In genomic region chr4:951594-952468, GRCh38 we compare ENCODE assay signal across 26 cellular contexts. TPM values are rescaled to one million over a fixed set of nuclear protein-coding genes. Genes with fewer than 3 reads are reported as not detected.
DNase-seq lines count a peak whose midpoint lies in the region; ATAC-seq and TF ChIP-seq lines count a peak whose summit lies in the region.
"Had no signal": no experiment of that assay in that cellular context is flagged by ENCODE, and none has a peak within 500 bp of the region (broad histone marks: within the 10 kb centered on the region; RNA-seq: fewer than 3 reads in every experiment).

No MANE protein-coding gene starts in this region.

- WGBS in SK-N-SH (ENCODE audit: low lambda C conversion rate): 86% methylated on average over 9 of the region's 23 CpGs

- intact Hi-C loops in sciatic nerve (cut with DNase I): no loop called here
- intact Hi-C loops in A673 (cut with micrococcal nuclease; ENCODE audit: unreplicated experiment): no loop called here

- H3K4me3 ChIP-seq in SK-N-SH (ENCODE audit: low read depth in 2 of 2, low read length in 1 of 2) (no peak overlapping the region), H7 (ENCODE audit: insufficient read depth, low read depth, low read length) (no peak overlapping the region), A673 (ENCODE audit: low read depth, low read length, poor library complexity, severe bottlenecking) (no peak overlapping the region)
- H3K4me3 ChIP-seq: esophagus squamous epithelium, gastrocnemius medialis, left ventricle myocardium inferior, ovary, SJSA1 had no signal

- no peaks in the 10 kb centered on the region for H3F3A ChIP-seq in SK-N-SH (replicated peaks; ENCODE audit: insufficient read depth)

- no peak overlapping the region for H2AFZ ChIP-seq in SK-N-SH (ENCODE audit: low read depth)

- H3K4me1 ChIP-seq in SK-N-SH (ENCODE audit: control insufficient read depth in 1 of 2, insufficient read depth in 2 of 2, low read depth in 1 of 2, low read length in 1 of 2) (no peaks in the 10 kb centered on the region), A673 (ENCODE audit: insufficient read depth, low read length, poor library complexity, severe bottlenecking) (no peaks in the 10 kb centered on the region)
- H3K4me1 ChIP-seq: gastrocnemius medialis, SJSA1 had no signal

- ATAC-seq in SK-N-SH treated with all-trans-retinoic acid at 6 μM for 48 hours: no peak
- no peak for ATAC-seq in sciatic nerve
- ATAC-seq in HG03159 (IDR thresholded peaks at IDR 0.05; ENCODE audit: unreplicated experiment): no peak
- ATAC-seq: activated CD8-positive, alpha-beta T cell treated with anti-CD3 and anti-CD28 coated beads, Interleukin-2, amount 10 ng/mL, durations not matched to agents 7 days and 5 days; natural killer cell treated with Interleukin-12 subunit alpha and Interleukin-12 subunit beta and Interleukin-15 and Interleukin-18, amount 100 ng/mL, for 72 hours had no signal

- H3K36me3 ChIP-seq in SK-N-SH (replicated peaks in 1 of 2; ENCODE audit: control insufficient read depth in 1 of 2, insufficient read depth in 2 of 2, low read length in 1 of 2) (no peaks in the 10 kb centered on the region), H7 (replicated peaks; ENCODE audit: control insufficient read depth, insufficient read depth, low read length) (no peaks in the 10 kb centered on the region), A673 (ENCODE audit: insufficient read depth, low read length, poor library complexity, severe bottlenecking) (no peaks in the 10 kb centered on the region)
- H3K36me3 ChIP-seq: ovary, SJSA1 had no signal

- CTCF ChIA-PET in SK-N-SH (lab: Yijun Ruan, JAX) (no interaction called here), A673 (lab: Charles Lee) (no interaction called here)

- POLR2A ChIA-PET in SK-N-SH (lab: Yijun Ruan, JAX): no interaction called here
- POLR2A ChIA-PET in A673 (lab: Charles Lee; ENCODE audit: low non-redundant PET): no interaction called here

- no peak for TF ChIP-seq RAD21 in SK-N-SH (IDR thresholded peaks at IDR 0.05; ENCODE audit: low read length)

- no peaks in the 10 kb centered on the region for H4K20me1 ChIP-seq in SK-N-SH (ENCODE audit: insufficient read depth)

- no peaks in the 10 kb centered on the region for H3K79me2 ChIP-seq in SK-N-SH (ENCODE audit: insufficient read depth)

- no peak overlapping the region for H3K9ac ChIP-seq in SK-N-SH
- H3K9ac ChIP-seq: KMS-11 had no signal

- no peak for TF ChIP-seq EP300 in SK-N-SH (IDR thresholded peaks at IDR 0.05; ENCODE audit: borderline replicate concordance in 1 of 2, low read depth in 1 of 2, low read length in 1 of 2)

- no peaks in the 10 kb centered on the region for H3K9me3 ChIP-seq in SK-N-SH
- no peaks in the 10 kb centered on the region for H3K9me3 ChIP-seq in A673 (ENCODE audit: low read depth, low read length, poor library complexity, severe bottlenecking)
- H3K9me3 ChIP-seq: esophagus squamous epithelium, gastrocnemius medialis, left ventricle myocardium inferior, ovary, SJSA1 had no signal

- TF ChIP-seq CTCF in SK-N-SH (IDR thresholded peaks at IDR 0.05) (no peak), A673 (conservative IDR thresholded peaks at IDR 0.05; ENCODE audit: low read depth, low read length) (no peak)

- no peak overlapping the region for H3K27ac ChIP-seq in SK-N-SH (ENCODE audit: low read depth in 2 of 2, low read length in 1 of 2)
- H3K27ac ChIP-seq in A673 (ENCODE audit: low read depth, low read length, poor library complexity, severe bottlenecking): no peak overlapping the region
- H3K27ac ChIP-seq: 22Rv1, esophagus squamous epithelium, gastrocnemius medialis, KMS-11, left ventricle myocardium inferior, ovary, SJSA1 had no signal

- no peak overlapping the region for H3K4me2 ChIP-seq in SK-N-SH
- H3K4me2 ChIP-seq: KMS-11 had no signal

- BruUV-seq in A673 (replicated peaks; lab: Mats Ljungman, UMichigan): no TSS peak

- H3K9me2 ChIP-seq in SK-N-SH: no peaks in the 10 kb centered on the region

- DNase-seq in SK-N-SH (peak; percentile 33), H7 (peak; percentile 49), islet precursor cell (peak; percentile 47), sciatic nerve (ENCODE audit: low spot score) (peak; percentile 45), A673 (ENCODE audit: low spot score) (no peak)
- DNase-seq in effector CD4-positive, alpha-beta T cell: no peak
- DNase-seq: activated CD8-positive, alpha-beta T cell treated with anti-CD3 and anti-CD28 coated beads, Interleukin-2, amount 10 ng/mL, durations not matched to agents 7 days and 5 days; cortex of kidney; esophagus squamous epithelium; hippocampal formation; immature natural killer cell; left ventricle myocardium inferior; midbrain; NCI-H1417; NCI-H2081; NCI-H226; NCI-H69; ovary; retina had no signal

- H3K27me3 ChIP-seq in SK-N-SH (ENCODE audit: insufficient read depth) (no peaks in the 10 kb centered on the region), H7 (ENCODE audit: control insufficient read depth, insufficient read depth, low read length) (no peaks in the 10 kb centered on the region), A673 (replicated peaks; ENCODE audit: insufficient read depth, low read depth, low read length, poor library complexity) (no peaks in the 10 kb centered on the region)
- H3K27me3 ChIP-seq: esophagus squamous epithelium, gastrocnemius medialis, ovary, SJSA1 had no signal

TF ChIP-seq in SK-N-SH, 30 proteins besides CTCF, POLR2A, EP300 and RAD21 (continues in another document):
- no peak for TF ChIP-seq IRF3 (IDR thresholded peaks at IDR 0.05; ENCODE audit: low read depth, low read length)
- TF ChIP-seq TCF12 (IDR thresholded peaks at IDR 0.05): no peak
- no peak for TF ChIP-seq GABPA (IDR thresholded peaks at IDR 0.05; ENCODE audit: low read depth)
- TF ChIP-seq RFX5 (IDR thresholded peaks at IDR 0.05; ENCODE audit: low read length): no peak
- TF ChIP-seq GATA2 (CRISPR knock-in tag; IDR thresholded peaks at IDR 0.05): no peak
- no peak for TF ChIP-seq RCOR1 (IDR thresholded peaks at IDR 0.05; ENCODE audit: low read length)
- TF ChIP-seq TAF1 (IDR thresholded peaks at IDR 0.05; ENCODE audit: borderline replicate concordance, low read depth, low read length): no peak

TF ChIP-seq in SK-N-SH treated with all-trans-retinoic acid at 6 μM for 48 hours, 23 proteins besides CTCF, POLR2A, EP300 and RAD21 (continues in another document):
- TF ChIP-seq ESRRG (CRISPR knock-in tag; IDR thresholded peaks at IDR 0.05) (no peak), TCF4 (CRISPR knock-in tag; IDR thresholded peaks at IDR 0.05; ENCODE audit: borderline replicate concordance) (no peak), OSR1 (CRISPR knock-in tag; IDR thresholded peaks at IDR 0.05) (no peak), ZC3H10 (CRISPR knock-in tag; IDR thresholded peaks at IDR 0.05) (no peak), BACH2 (CRISPR knock-in tag; IDR thresholded peaks at IDR 0.05; ENCODE audit: borderline replicate concordance) (no peak), CSRNP3 (CRISPR knock-in tag; IDR thresholded peaks at IDR 0.05) (no peak)

RNA-seq across cellular contexts. Expression of gene TMEM175, which starts 19.6 kb away (rescaled TPM):
- 43.1 and 54.2 TPM in 2 replicates for polyA plus RNA-seq in SK-N-SH (2012; rRNA removed)
- polyA plus RNA-seq in SK-N-SH (2012; cell fraction: cytosol; rRNA removed): 12.9 and 16.8 TPM in 2 replicates
- 280 and 427 TPM in 2 replicates for polyA plus RNA-seq in SK-N-SH (2012; cell fraction: nucleus; rRNA removed)
- 6.5 and 8.4 TPM in 2 replicates for total RNA-seq in H7 (2014; rRNA removed; shearing (Covaris generic))
- total RNA-seq in sciatic nerve: 26.8 TPM
- 10.0 and 12.1 TPM in 2 replicates for total RNA-seq in A673 (2021)

RNA-seq across cellular contexts. Expression of gene GAK, which starts 19.7 kb away (rescaled TPM):
- 35.9 and 36.1 TPM in 2 replicates for polyA plus RNA-seq in SK-N-SH (2012; rRNA removed)
- polyA plus RNA-seq in SK-N-SH (2012; cell fraction: cytosol; rRNA removed): 11.0 and 18.2 TPM in 2 replicates
- polyA plus RNA-seq in SK-N-SH (2012; cell fraction: nucleus; rRNA removed): 131 and 150 TPM in 2 replicates
- total RNA-seq in H7 (2014; rRNA removed; shearing (Covaris generic)): 77.4 and 85.1 TPM in 2 replicates
- 96.6 TPM for total RNA-seq in sciatic nerve
- total RNA-seq in A673 (2021): 96.2 and 109 TPM in 2 replicates

RNA-seq across cellular contexts. Expression of gene DGKQ, which starts 21.5 kb away (rescaled TPM):
- polyA plus RNA-seq in SK-N-SH (2012; rRNA removed): 10.9 and 11.5 TPM in 2 replicates
- 3.3 and 6.8 TPM in 2 replicates for polyA plus RNA-seq in SK-N-SH (2012; cell fraction: cytosol; rRNA removed)
- 50.0 and 64.3 TPM in 2 replicates for polyA plus RNA-seq in SK-N-SH (2012; cell fraction: nucleus; rRNA removed)
- total RNA-seq in H7 (2014; rRNA removed; shearing (Covaris generic)): 19.4 and 26.7 TPM in 2 replicates
- total RNA-seq in sciatic nerve: 9.6 TPM
- total RNA-seq in A673 (2021): 8.8 and 10.8 TPM in 2 replicates

RNA-seq across cellular contexts. Expression of gene IDUA, which starts 35.0 kb away (rescaled TPM):
- 24.4 and 32.1 TPM in 2 replicates for polyA plus RNA-seq in SK-N-SH (2012; rRNA removed)
- 5.1 and 7.1 TPM in 2 replicates for polyA plus RNA-seq in SK-N-SH (2012; cell fraction: cytosol; rRNA removed)
- 333 and 514 TPM in 2 replicates for polyA plus RNA-seq in SK-N-SH (2012; cell fraction: nucleus; rRNA removed)
- 4.6 TPM in 2 replicates for total RNA-seq in H7 (2014; rRNA removed; shearing (Covaris generic))
- total RNA-seq in sciatic nerve (36.7 TPM), A673 (2021) (12.0 and 12.3 TPM in 2 replicates)

RNA-seq across cellular contexts. Expression of gene SLC26A1, which starts 41.4 kb away (rescaled TPM):
- polyA plus RNA-seq in SK-N-SH (2012; rRNA removed): 0.05 and 0.08 TPM in 2 replicates
- 0.04 and 0.13 TPM in 2 replicates for polyA plus RNA-seq in SK-N-SH (2012; cell fraction: cytosol; rRNA removed)
- 0.48 and 0.63 TPM in 2 replicates for polyA plus RNA-seq in SK-N-SH (2012; cell fraction: nucleus; rRNA removed)
- total RNA-seq in H7 (2014; rRNA removed; shearing (Covaris generic)): 0.03 and 0.30 TPM in 2 replicates
- 0.45 TPM for total RNA-seq in sciatic nerve
- total RNA-seq in A673 (2021): 0.22 and 0.30 TPM in 2 replicates
- total RNA-seq: esophagus squamous epithelium, left ventricle myocardium inferior, SJSA1 had no signal

Comparison
In these comparisons a context has a peak if more than half of its experiments do, and no peak if none do; other contexts are left out.
1. DNase-seq: peak in SK-N-SH (single experiment), H7 (single experiment), islet precursor cell (single experiment) and sciatic nerve (single experiment); none in effector CD4-positive, alpha-beta T cell (single experiment) and A673 (single experiment).